ENCODE assay signal across 27 cellular contexts in the genomic region with DNA sequence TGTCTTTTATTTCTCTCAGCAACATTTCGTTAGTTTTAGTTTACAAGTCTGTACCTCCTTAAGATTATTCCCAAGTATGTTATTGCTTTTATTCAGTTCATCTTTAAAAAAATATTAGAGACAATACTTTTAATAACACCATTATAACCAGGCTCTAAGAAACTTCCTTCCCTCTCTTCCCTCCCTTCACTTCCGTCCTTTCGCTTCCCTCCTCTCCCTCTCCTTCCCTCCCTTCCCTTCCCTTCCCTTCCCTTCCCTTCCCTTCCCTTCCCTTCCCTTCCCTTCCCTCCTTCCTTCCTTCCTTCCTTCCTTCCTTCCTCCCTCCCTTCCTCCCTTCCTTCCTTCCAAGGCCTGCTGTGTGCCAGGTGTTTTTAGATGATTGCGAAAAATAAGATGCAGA. TPM values are rescaled to one million over a fixed set of nuclear protein-coding genes. Genes with fewer than 3 reads are reported as not detected.
DNase-seq lines count a peak whose midpoint lies in the region; ATAC-seq, FAIRE-seq and TF ChIP-seq lines count a peak whose summit lies in the region.
"Had no signal": no experiment of that assay in that cellular context is flagged by ENCODE, and none has a peak within 500 bp of the region (broad histone marks: within the 10 kb centered on the region; RNA-seq: fewer than 3 reads in every experiment).

No MANE protein-coding gene starts in this region.

- H3K4me1 ChIP-seq in BLaER1, result peaks cover 31% of the 10 kb centered on the region
- peaks cover 0 to 38% (median 22%) of the 10 kb centered on the region in 10 experiments; a peak in 18 of 20 replicates for H3K4me1 ChIP-seq in BLaER1 treated with 17β-estradiol and CSF1 and Interleukin-3, amounts not matched to agents 10 nM and 100 nM
- peaks cover 14% of the 10 kb centered on the region for H3K4me1 ChIP-seq in HEK293 (ENCODE audit: control insufficient read depth, insufficient read depth, low read length)
- H3K4me1 ChIP-seq in neural progenitor cell, result peaks cover 19% of the 10 kb centered on the region
- H3K4me1 ChIP-seq: BE2C had no signal

- H3K4me2 ChIP-seq in BLaER1 (peak overlapping the region; percentile 65), neural progenitor cell (peak overlapping the region; percentile 9)
- peak overlapping the region in 7 of 11 experiments; percentile 28 to 76 (median 58); a peak in 13 of 22 replicates for H3K4me2 ChIP-seq in BLaER1 treated with 17β-estradiol and CSF1 and Interleukin-3, amounts not matched to agents 10 nM and 100 nM

- DNase-seq in neural progenitor cell (ENCODE audit: low spot score) (no peak), HTR-8/SVneo (ENCODE audit: insufficient read length, low spot score) (no peak), natural killer cell (no peak)
- DNase-seq: 8988T; ACHN; BE2C; C1 segment of cervical spinal cord; CD4-positive, alpha-beta memory T cell; CD4-positive, CD25-positive, alpha-beta regulatory T cell; CD8-positive, alpha-beta memory T cell; COR-L47; DMS 273 treated with DMSO at 0.1 percent for 48 hours; DMS153; DMS53; DMS79; DND-41; EL; GDM1 had no signal

- TF ChIP-seq CTCF in HEK293 (tag by site-specific recombination; IDR thresholded peaks at IDR 0.05) (no peak), neural progenitor cell (IDR thresholded peaks at IDR 0.05) (no peak), natural killer cell (IDR thresholded peaks at IDR 0.05) (no peak)

- no peak overlapping the region for H3K9ac ChIP-seq in BLaER1
- no peak overlapping the region for H3K9ac ChIP-seq in BLaER1 treated with 17β-estradiol and CSF1 and Interleukin-3, amounts not matched to agents 10 nM and 100 nM
- H3K9ac ChIP-seq in neural progenitor cell, result no peak overlapping the region

- H3F3A ChIP-seq in neural progenitor cell (ENCODE audit: low read depth), result no peaks in the 10 kb centered on the region

- no peaks in the 10 kb centered on the region for H3K27me3 ChIP-seq in BLaER1
- no peaks in the 10 kb centered on the region for H3K27me3 ChIP-seq in BLaER1 treated with 17β-estradiol and CSF1 and Interleukin-3, amounts not matched to agents 10 nM and 100 nM
- H3K27me3 ChIP-seq in neural progenitor cell, result no peaks in the 10 kb centered on the region
- H3K27me3 ChIP-seq: BE2C had no signal

- intact Hi-C loops in natural killer cell (cut with micrococcal nuclease), result no loop called here

- FAIRE-seq in HTR-8/SVneo (lab: Jason Lieb, UNC), result no peak
- FAIRE-seq: A204.1, GM12878, GM12892, GM18507 had no signal

- H3K4me3 Mint-ChIP-seq in neural progenitor cell (no peak overlapping the region), natural killer cell (no peak overlapping the region)
- H3K4me3 Mint-ChIP-seq: CD14-positive monocyte; CD4-positive, alpha-beta memory T cell; CD4-positive, CD25-positive, alpha-beta regulatory T cell; CD8-positive, alpha-beta memory T cell had no signal

- H3K4me1 Mint-ChIP-seq in neural progenitor cell, result peaks cover 15% of the 10 kb centered on the region
- peaks cover 5% of the 10 kb centered on the region in 2 donors for H3K4me1 Mint-ChIP-seq in natural killer cell

- peaks cover 13% of the 10 kb centered on the region for H3K36me3 Mint-ChIP-seq in neural progenitor cell
- H3K36me3 Mint-ChIP-seq in natural killer cell, result no peaks in the 10 kb centered on the region
- H3K36me3 Mint-ChIP-seq: CD14-positive monocyte; CD4-positive, alpha-beta memory T cell; CD4-positive, CD25-positive, alpha-beta regulatory T cell; CD8-positive, alpha-beta memory T cell had no signal

- ATAC-seq in GM21825 (IDR thresholded peaks at IDR 0.05; ENCODE audit: unreplicated experiment), result no peak
- ATAC-seq in natural killer cell, result no peak
- ATAC-seq: GM12878 had no signal

- H3K27ac Mint-ChIP-seq in neural progenitor cell (no peak overlapping the region), natural killer cell (no peak overlapping the region)
- H3K27ac Mint-ChIP-seq: CD14-positive monocyte; CD4-positive, alpha-beta memory T cell; CD4-positive, CD25-positive, alpha-beta regulatory T cell; CD8-positive, alpha-beta memory T cell had no signal

- H3K36me3 ChIP-seq in BLaER1 (no peaks in the 10 kb centered on the region), HEK293 (ENCODE audit: control insufficient read depth in 2 of 2, insufficient read depth in 1 of 2, low read length in 2 of 2) (no peaks in the 10 kb centered on the region), neural progenitor cell (no peaks in the 10 kb centered on the region)
- H3K36me3 ChIP-seq in BLaER1 treated with 17β-estradiol and CSF1 and Interleukin-3, amounts not matched to agents 10 nM and 100 nM, result no peaks in the 10 kb centered on the region
- H3K36me3 ChIP-seq: BE2C had no signal

- CTCF ChIA-PET in HEK293 (lab: Yijun Ruan, JAX), result no interaction called here

- H4K20me1 ChIP-seq in BLaER1 (no peaks in the 10 kb centered on the region), neural progenitor cell (ENCODE audit: low read depth) (peaks cover 36% of the 10 kb centered on the region)
- H4K20me1 ChIP-seq in BLaER1 treated with 17β-estradiol and CSF1 and Interleukin-3, amounts not matched to agents 10 nM and 100 nM, result no peaks in the 10 kb centered on the region

- no peak overlapping the region for H2AFZ ChIP-seq in neural progenitor cell (replicated peaks)

- peaks cover 97% of the 10 kb centered on the region for H3K79me2 ChIP-seq in neural progenitor cell (ENCODE audit: low read depth)

- H3K9me3 Mint-ChIP-seq in neural progenitor cell, result peaks cover 2% of the 10 kb centered on the region
- no peaks in the 10 kb centered on the region for H3K9me3 Mint-ChIP-seq in natural killer cell

- H3K27ac ChIP-seq in BLaER1, result no peak overlapping the region
- no peak overlapping the region for H3K27ac ChIP-seq in BLaER1 treated with 17β-estradiol and CSF1 and Interleukin-3, amounts not matched to agents 10 nM and 100 nM
- H3K27ac ChIP-seq in HEK293 (ENCODE audit: extremely low read depth, low read depth, low read length), result no peak overlapping the region
- no peak overlapping the region for H3K27ac ChIP-seq in neural progenitor cell

- H3K27me3 Mint-ChIP-seq in neural progenitor cell (ENCODE audit: insufficient read depth, low read depth), result no peaks in the 10 kb centered on the region
- peaks cover 3 to 9% of the 10 kb centered on the region in 2 donors for H3K27me3 Mint-ChIP-seq in natural killer cell (ENCODE audit: low read depth in 2 of 2)
- H3K27me3 Mint-ChIP-seq: CD4-positive, alpha-beta memory T cell; CD4-positive, CD25-positive, alpha-beta regulatory T cell had no signal

- H3K9me3 ChIP-seq in BLaER1 (no peaks in the 10 kb centered on the region), HEK293 (ENCODE audit: control insufficient read depth, insufficient read depth, low read depth, low read length) (no peaks in the 10 kb centered on the region), neural progenitor cell (ENCODE audit: low read depth) (no peaks in the 10 kb centered on the region)
- H3K9me3 ChIP-seq in BLaER1 treated with 17β-estradiol and CSF1 and Interleukin-3, amounts not matched to agents 10 nM and 100 nM (replicated peaks in 1 of 11), result peaks cover 0 to 15% (median 0%) of the 10 kb centered on the region in 11 experiments; a peak in 6 of 22 replicates
- H3K9me3 ChIP-seq: BE2C had no signal

- H3K4me3 ChIP-seq in BLaER1 (no peak overlapping the region), HEK293 (ENCODE audit: low read depth, low read length) (no peak overlapping the region), neural progenitor cell (no peak overlapping the region)
- no peak overlapping the region for H3K4me3 ChIP-seq in BLaER1 treated with 17β-estradiol and CSF1 and Interleukin-3, amounts not matched to agents 10 nM and 100 nM
- H3K4me3 ChIP-seq: GM12878 had no signal

- POLR2A ChIA-PET in HEK293 (lab: Yijun Ruan, JAX), result no interaction called here

TF ChIP-seq in HEK293, 187 proteins besides CTCF, POLR2A, EP300 and RAD21:
- TF ChIP-seq ZNF366 (tag by site-specific recombination; conservative IDR thresholded peaks at IDR 0.05), result peak; percentile 44; the same call in 1 of the 2 replicates
- TF ChIP-seq ZNF707 (tag by site-specific recombination; IDR thresholded peaks at IDR 0.05), result no peak

RNA-seq across cellular contexts. Expression of a gene that starts 58.1 kb away (rescaled TPM):
- 67.0 and 72.6 TPM in 2 replicates for total RNA-seq in neural progenitor cell (ENCODE audit: low replicate concordance)
- under 1 TPM; 0.07 to 0.12 (median 0.08) TPM for total RNA-seq in natural killer cell

Comparison
In these comparisons a context has a peak if more than half of its experiments do, and no peak if none do; other contexts are left out.
1. H3K4me2 ChIP-seq: peak in every context shown above with its lines; median percentile 65 in BLaER1; 58 in BLaER1 treated with 17β-estradiol and CSF1 and Interleukin-3, amounts not matched to agents 10 nM and 100 nM; 9 in neural progenitor cell.
2. RNA of a gene that starts 58.1 kb away (total RNA-seq): 67.0 to 72.6 TPM in neural progenitor cell; 0.07 to 0.12 TPM in natural killer cell; every median in the first group is over 10 times any median in the second.